6 cellular contexts compared by ENCODE assay signal in the genomic region with DNA sequence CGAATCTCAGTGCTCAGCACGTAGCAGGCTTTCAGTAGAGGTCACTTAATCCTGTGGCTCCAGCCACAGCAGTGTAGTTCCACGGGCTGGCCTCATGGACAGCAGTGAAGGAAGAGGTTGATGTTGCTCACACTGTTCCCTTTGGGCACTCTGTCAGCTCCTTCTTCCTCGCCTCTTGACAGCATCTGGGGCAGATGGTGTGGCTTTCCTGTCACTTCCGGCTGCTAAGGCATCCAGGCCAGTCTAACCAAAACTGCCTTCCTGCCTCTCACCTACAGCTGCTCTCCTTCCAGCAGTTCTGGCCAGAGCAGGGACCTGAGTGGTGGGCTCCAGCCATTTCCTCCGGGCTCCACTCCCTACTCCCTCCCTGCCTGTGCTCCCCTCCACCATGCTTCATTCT. TPM values are rescaled to one million over a fixed set of nuclear protein-coding genes. Genes with fewer than 3 reads are reported as not detected.
"Had no signal": no experiment of that assay in that cellular context is flagged by ENCODE, and none has a peak within 500 bp of the region (broad histone marks: within the 10 kb centered on the region; RNA-seq: fewer than 3 reads in every experiment).

No MANE protein-coding gene starts in this region.

RNA-seq across cellular contexts. Expression of gene CLTRN, which starts 9.8 kb away (rescaled TPM):
- total RNA-seq: HT1080, LHCN-M2, OCI-LY7 had no signal
- polyA plus RNA-seq: IgD-negative memory B cell had no signal

RNA-seq across cellular contexts. Expression of gene ACE2, which starts 54.0 kb away (rescaled TPM):
- total RNA-seq: HT1080, LHCN-M2, MCF 10A, OCI-LY7 had no signal
- polyA plus RNA-seq: IgD-negative memory B cell, SK-N-SH had no signal
